In genomic region chr6:32843321-32843978, GRCh38 we compare ENCODE assay signal across 8 cellular contexts. TPM values are rescaled to one million over a fixed set of nuclear protein-coding genes. Genes with fewer than 3 reads are reported as not detected.
A peak's percentile ranks its signal among the peaks of the same experiment; 100 is the strongest.
DNase-seq lines count a peak whose midpoint lies in the region; ATAC-seq and TF ChIP-seq lines count a peak whose summit lies in the region.

No MANE protein-coding gene starts in this region.

- H3K27me3 ChIP-seq in CD4-positive, CD25-positive, alpha-beta regulatory T cell (ENCODE audit: control insufficient read depth, insufficient read depth, low read length) = no peaks in the 10 kb centered on the region
- no peaks in the 10 kb centered on the region for H3K27me3 ChIP-seq in ascending aorta
- no peaks in the 10 kb centered on the region for H3K27me3 ChIP-seq in liver (ENCODE audit: control insufficient read depth in 4 of 4, insufficient read depth in 4 of 4, low read length in 3 of 4)
- H3K27me3 ChIP-seq in tibial nerve = no peaks in the 10 kb centered on the region

- peaks cover 4% of the 10 kb centered on the region for H3K27me3 Mint-ChIP-seq in CD4-positive, CD25-positive, alpha-beta regulatory T cell

- peak overlapping the region; percentile 96 to 99 (median 98) for H3K4me3 Mint-ChIP-seq in CD4-positive, CD25-positive, alpha-beta regulatory T cell

- no peaks in the 10 kb centered on the region for H3K9me3 ChIP-seq in CD4-positive, CD25-positive, alpha-beta regulatory T cell (ENCODE audit: control insufficient read depth in 2 of 2, low read length in 2 of 2)
- H3K9me3 ChIP-seq in ascending aorta = no peaks in the 10 kb centered on the region
- no peaks in the 10 kb centered on the region for H3K9me3 ChIP-seq in liver (ENCODE audit: control insufficient read depth in 4 of 4, low read length in 3 of 4)
- H3K9me3 ChIP-seq in tibial nerve = no peaks in the 10 kb centered on the region

- TF ChIP-seq CTCF in ascending aorta (IDR thresholded peaks at IDR 0.05) (no peak), liver (IDR thresholded peaks at IDR 0.05; ENCODE audit: low read depth, low read length, missing input control) (no peak), tibial nerve (IDR thresholded peaks at IDR 0.05) (no peak)

- H3K4me1 ChIP-seq in CD4-positive, CD25-positive, alpha-beta regulatory T cell (ENCODE audit: control insufficient read depth, insufficient read depth, low read length, poor library complexity, severe bottlenecking) = peaks cover 88% of the 10 kb centered on the region
- H3K4me1 ChIP-seq in ascending aorta (peaks cover 0 to 6% of the 10 kb centered on the region in 2 donors), liver (ENCODE audit: control insufficient read depth in 4 of 4, insufficient read depth in 4 of 4, low read length in 3 of 4) (peaks cover 6 to 49% (median 23%) of the 10 kb centered on the region in 4 donors), tibial nerve (peaks cover 0 to 40% (median 19%) of the 10 kb centered on the region in 4 donors)

- H3K4me3 ChIP-seq in CD4-positive, CD25-positive, alpha-beta regulatory T cell (ENCODE audit: low read depth, low read length) = peak overlapping the region; percentile 94
- H3K4me3 ChIP-seq in ascending aorta = peak overlapping the region; percentile 69 to 97
- peak overlapping the region; percentile 75 to 91 (median 87) for H3K4me3 ChIP-seq in liver (ENCODE audit: low read depth in 1 of 3, low read length in 3 of 3)
- H3K4me3 ChIP-seq in tibial nerve = peak overlapping the region; percentile 56 to 94 (median 76)

- DNase-seq in CD4-positive, CD25-positive, alpha-beta regulatory T cell = peak in 1 of 3 donors; percentile 39
- DNase-seq in HK-2 (ENCODE audit: unreplicated experiment) (peak; percentile 21), ascending aorta (ENCODE audit: low spot score in 2 of 2) (no peak), tibial nerve (ENCODE audit: low spot score in 2 of 2) (no peak), LoVo (ENCODE audit: low spot score) (no peak)

- no peak for ATAC-seq in CD4-positive, CD25-positive, alpha-beta regulatory T cell (ENCODE audit: low read depth in 2 of 2)
- no peak for ATAC-seq in GM21360 (IDR thresholded peaks at IDR 0.05; ENCODE audit: unreplicated experiment)
- ATAC-seq in GM18868 (IDR thresholded peaks at IDR 0.05; ENCODE audit: unreplicated experiment) = no peak

- intact Hi-C loops in ascending aorta (cut with DNase I) = loop anchor here (5.0 kb wide), 1 partner anchor 404 kb away; no protein-coding TSS in a partner anchor

- peaks cover 15 to 81% (median 57%) of the 10 kb centered on the region in 4 donors for H3K4me1 Mint-ChIP-seq in CD4-positive, CD25-positive, alpha-beta regulatory T cell

- peak overlapping the region; percentile 41 to 94 for H3K9ac ChIP-seq in liver (ENCODE audit: low read depth in 1 of 2, low read length in 2 of 2)

- no peak for TF ChIP-seq EP300 in tibial nerve (IDR thresholded peaks at IDR 0.05)

- no peak for TF ChIP-seq POLR2A in tibial nerve (IDR thresholded peaks at IDR 0.05)

- no peak for TF ChIP-seq RAD21 in liver (IDR thresholded peaks at IDR 0.05)

- peak overlapping the region; percentile 100 for H3K27ac Mint-ChIP-seq in CD4-positive, CD25-positive, alpha-beta regulatory T cell

- H3K36me3 ChIP-seq in CD4-positive, CD25-positive, alpha-beta regulatory T cell (ENCODE audit: control insufficient read depth, insufficient read depth, low read length) = peaks cover 50% of the 10 kb centered on the region
- H3K36me3 ChIP-seq in ascending aorta = peaks cover 33 to 42% of the 10 kb centered on the region in 2 donors
- H3K36me3 ChIP-seq in liver (ENCODE audit: control insufficient read depth in 4 of 4, insufficient read depth in 3 of 4, low read depth in 1 of 4, low read length in 3 of 4) = peaks cover 2 to 29% (median 18%) of the 10 kb centered on the region in 4 donors
- peaks cover 0 to 59% (median 17%) of the 10 kb centered on the region in 3 donors for H3K36me3 ChIP-seq in tibial nerve

- H3K36me3 Mint-ChIP-seq in CD4-positive, CD25-positive, alpha-beta regulatory T cell = peaks cover 67% of the 10 kb centered on the region

- H3K9me3 Mint-ChIP-seq in CD4-positive, CD25-positive, alpha-beta regulatory T cell = no peaks in the 10 kb centered on the region

- H3K27ac ChIP-seq in CD4-positive, CD25-positive, alpha-beta regulatory T cell (ENCODE audit: insufficient read depth, low read length, poor library complexity, severe bottlenecking) = peak overlapping the region; percentile 99
- H3K27ac ChIP-seq in ascending aorta (peak overlapping the region; percentile 93 to 94), liver (ENCODE audit: low read depth in 1 of 2, low read length in 2 of 2) (peak overlapping the region; percentile 94 to 98), tibial nerve (peak overlapping the region; percentile 92 to 99 (median 96))

- WGBS in liver = 3% methylated on average over 28 of the region's 28 CpGs
- 7 to 8% methylated on average over 28 of the region's 28 CpGs for WGBS in tibial nerve, 2 donors

TF ChIP-seq in liver, 16 proteins besides CTCF, POLR2A, EP300 and RAD21:
- TF ChIP-seq YY1 (IDR thresholded peaks at IDR 0.05) = no peak
- TF ChIP-seq FOXA1 (IDR thresholded peaks at IDR 0.05) = peak; percentile 5
- TF ChIP-seq GABPA (IDR thresholded peaks at IDR 0.05 in 1 of 2, conservative IDR thresholded peaks at IDR 0.05 in 1 of 2) = no peak
- TF ChIP-seq HNF4A (conservative IDR thresholded peaks at IDR 0.05) = no peak

RNA-seq across cellular contexts. Expression of gene PSMB8, which starts 0.4 kb away (rescaled TPM):
- total RNA-seq in CD4-positive, CD25-positive, alpha-beta regulatory T cell = 185 TPM
- 100 to 1,000 TPM; 462 to 803 (median 547) TPM for polyA plus RNA-seq in CD4-positive, CD25-positive, alpha-beta regulatory T cell
- total RNA-seq in ascending aorta (18.4 TPM), liver (10 to 100 TPM; 19.9 to 39.1 TPM), tibial nerve (10 to 100 TPM; 16.3 to 39.0 (median 28.4) TPM)
- 10 to 100 TPM; 49.0 to 75.1 TPM for polyA plus RNA-seq in liver

RNA-seq across cellular contexts. Expression of gene TAP2, which starts 4.9 kb away (rescaled TPM):
- total RNA-seq in CD4-positive, CD25-positive, alpha-beta regulatory T cell = 165 TPM
- 10 to 100 TPM in 3 of 4 donors, 1 to 10 TPM in 1; 7.2 to 56.3 (median 31.9) TPM for polyA plus RNA-seq in CD4-positive, CD25-positive, alpha-beta regulatory T cell
- 26.7 TPM for total RNA-seq in ascending aorta
- 1 to 10 TPM; 5.1 to 7.7 TPM for total RNA-seq in liver
- 10 to 100 TPM in 1 of 2 donors, 1 to 10 TPM in 1; 2.2 to 14.9 TPM for polyA plus RNA-seq in liver
- 10 to 100 TPM; 14.1 to 21.9 (median 19.8) TPM for total RNA-seq in tibial nerve

RNA-seq across cellular contexts. Expression of gene TAP1, which starts 10.1 kb away (rescaled TPM):
- 220 TPM for total RNA-seq in CD4-positive, CD25-positive, alpha-beta regulatory T cell
- polyA plus RNA-seq in CD4-positive, CD25-positive, alpha-beta regulatory T cell = 100 to 1,000 TPM; 386 to 477 (median 440) TPM
- total RNA-seq in ascending aorta (51.2 TPM), liver (10 to 100 TPM in 1 of 2 donors, 1 to 10 TPM in 1; 9.8 to 18.2 TPM), tibial nerve (10 to 100 TPM; 27.2 to 45.9 (median 34.4) TPM)
- polyA plus RNA-seq in liver = 10 to 100 TPM; 10.3 to 14.3 TPM

RNA-seq across cellular contexts. Expression of gene PSMB9, which starts 10.5 kb away (rescaled TPM):
- 148 TPM for total RNA-seq in CD4-positive, CD25-positive, alpha-beta regulatory T cell
- polyA plus RNA-seq in CD4-positive, CD25-positive, alpha-beta regulatory T cell = 100 to 1,000 TPM; 503 to 896 (median 615) TPM
- 42.8 TPM for total RNA-seq in ascending aorta
- 10 to 100 TPM; 11.7 to 13.4 TPM for total RNA-seq in liver
- 10 to 100 TPM; 27.1 to 31.6 TPM for polyA plus RNA-seq in liver
- total RNA-seq in tibial nerve = 10 to 100 TPM; 18.4 to 34.3 (median 20.0) TPM

RNA-seq across cellular contexts. Expression of gene HLA-DOB, which starts 26.6 kb away (rescaled TPM):
- 6.8 TPM for total RNA-seq in CD4-positive, CD25-positive, alpha-beta regulatory T cell
- polyA plus RNA-seq in CD4-positive, CD25-positive, alpha-beta regulatory T cell = 1 to 10 TPM in 2 of 4 donors, under 1 TPM in 2; 0.31 to 4.3 (median 1.6) TPM
- total RNA-seq in ascending aorta (not detected), liver (under 1 TPM in 1 of 2 donors, not detected in 1; 0.25 TPM), tibial nerve (1 to 10 TPM in 2 of 4 donors, not detected in 2; 2.1 to 3.5 TPM)
- polyA plus RNA-seq in liver = under 1 TPM; 0.16 to 0.67 TPM
